In the genomic region with DNA sequence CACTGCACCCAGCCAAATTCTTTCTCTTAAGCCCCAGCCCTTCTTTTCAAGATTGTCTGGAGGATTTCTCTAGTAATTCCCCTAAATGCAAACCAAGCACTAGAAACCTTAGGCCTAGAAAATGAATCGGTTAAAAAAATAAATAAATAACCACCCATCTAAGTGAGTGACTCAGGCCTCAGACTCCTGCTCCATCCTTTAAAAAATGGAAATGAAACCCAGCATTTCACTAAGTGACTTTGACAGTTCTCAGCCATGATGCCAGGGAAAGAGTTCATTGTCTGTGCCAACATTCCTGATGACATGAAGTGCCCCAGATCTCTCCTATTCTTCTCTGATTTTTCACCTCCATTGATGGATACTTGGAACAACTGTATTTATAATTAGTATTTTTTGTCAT, we compare ENCODE assay signal across 1 cellular context.
A peak's percentile ranks its signal among the peaks of the same experiment; 100 is the strongest.
TF ChIP-seq lines count a peak whose summit lies in the region.

No MANE protein-coding gene starts in this region.

TF ChIP-seq in SK-N-SH treated with all-trans-retinoic acid at 6 μM for 48 hours, 23 proteins besides CTCF, POLR2A, EP300 and RAD21 (continued from another document):
- TF ChIP-seq, protein P1, sequence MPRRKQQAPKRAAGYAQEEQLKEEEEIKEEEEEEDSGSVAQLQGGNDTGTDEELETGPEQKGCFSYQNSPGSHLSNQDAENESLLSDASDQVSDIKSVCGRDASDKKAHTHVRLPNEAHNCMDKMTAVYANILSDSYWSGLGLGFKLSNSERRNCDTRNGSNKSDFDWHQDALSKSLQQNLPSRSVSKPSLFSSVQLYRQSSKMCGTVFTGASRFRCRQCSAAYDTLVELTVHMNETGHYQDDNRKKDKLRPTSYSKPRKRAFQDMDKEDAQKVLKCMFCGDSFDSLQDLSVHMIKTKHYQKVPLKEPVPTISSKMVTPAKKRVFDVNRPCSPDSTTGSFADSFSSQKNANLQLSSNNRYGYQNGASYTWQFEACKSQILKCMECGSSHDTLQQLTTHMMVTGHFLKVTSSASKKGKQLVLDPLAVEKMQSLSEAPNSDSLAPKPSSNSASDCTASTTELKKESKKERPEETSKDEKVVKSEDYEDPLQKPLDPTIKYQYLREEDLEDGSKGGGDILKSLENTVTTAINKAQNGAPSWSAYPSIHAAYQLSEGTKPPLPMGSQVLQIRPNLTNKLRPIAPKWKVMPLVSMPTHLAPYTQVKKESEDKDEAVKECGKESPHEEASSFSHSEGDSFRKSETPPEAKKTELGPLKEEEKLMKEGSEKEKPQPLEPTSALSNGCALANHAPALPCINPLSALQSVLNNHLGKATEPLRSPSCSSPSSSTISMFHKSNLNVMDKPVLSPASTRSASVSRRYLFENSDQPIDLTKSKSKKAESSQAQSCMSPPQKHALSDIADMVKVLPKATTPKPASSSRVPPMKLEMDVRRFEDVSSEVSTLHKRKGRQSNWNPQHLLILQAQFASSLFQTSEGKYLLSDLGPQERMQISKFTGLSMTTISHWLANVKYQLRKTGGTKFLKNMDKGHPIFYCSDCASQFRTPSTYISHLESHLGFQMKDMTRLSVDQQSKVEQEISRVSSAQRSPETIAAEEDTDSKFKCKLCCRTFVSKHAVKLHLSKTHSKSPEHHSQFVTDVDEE (CRISPR knock-in tag; IDR thresholded peaks at IDR 0.05), result no peak
- TF ChIP-seq TCF4 (CRISPR knock-in tag; IDR thresholded peaks at IDR 0.05; ENCODE audit: borderline replicate concordance), result no peak
- TF ChIP-seq SNAI2 (CRISPR knock-in tag; IDR thresholded peaks at IDR 0.05), result no peak
- TF ChIP-seq ZC3H10 (CRISPR knock-in tag; IDR thresholded peaks at IDR 0.05), result peak; percentile 73; the same call in 1 of the 2 replicates
- TF ChIP-seq ZFP30 (CRISPR knock-in tag; IDR thresholded peaks at IDR 0.05), result no peak
- peak; percentile 89 for TF ChIP-seq ZFP3 (CRISPR knock-in tag; IDR thresholded peaks at IDR 0.05)
- TF ChIP-seq PPARA (CRISPR knock-in tag; IDR thresholded peaks at IDR 0.05; ENCODE audit: borderline replicate concordance), result no peak
- TF ChIP-seq GLIS3 (CRISPR knock-in tag; IDR thresholded peaks at IDR 0.05), result no peak
